16 cellular contexts compared by ENCODE assay signal in the genomic region with DNA sequence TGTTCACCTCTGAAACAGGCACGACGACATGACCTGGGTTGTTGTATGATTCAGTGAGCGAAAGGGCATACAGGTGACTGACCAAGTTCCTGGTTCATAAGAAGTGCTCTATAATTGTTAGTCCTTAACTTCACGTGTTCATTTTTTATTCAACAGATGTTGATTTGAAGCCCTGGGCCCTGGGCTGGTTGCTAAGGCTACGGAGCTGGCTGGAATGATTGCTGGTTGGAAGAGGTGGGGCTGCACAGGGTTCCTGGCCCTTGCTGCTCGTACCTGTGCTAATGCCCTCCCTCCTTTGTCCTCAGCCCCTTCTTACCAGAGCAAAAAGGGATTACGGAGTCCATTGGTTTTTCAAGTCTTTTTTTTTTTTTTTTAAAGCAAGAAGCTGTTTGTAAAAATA.
"Had no signal": no experiment of that assay in that cellular context is flagged by ENCODE, and none has a peak within 500 bp of the region (broad histone marks: within the 10 kb centered on the region; RNA-seq: fewer than 3 reads in every experiment).

No MANE protein-coding gene starts in this region.

- H3K4me1 Mint-ChIP-seq: stimulated activated memory B cell treated with anti-CD40 and anti-IgM and Interleukin-4, amounts not matched to agents 10 μg/mL and 1 μg/mL and 100 μg/mL, for 72 hours had no signal

- DNase-seq: activated CD4-positive, alpha-beta T cell treated with anti-CD3 and anti-CD28 coated beads for 1 hour; activated effector memory CD4-positive, alpha-beta T cell treated with anti-CD3 and anti-CD28 coated beads, Interleukin-2, amount 50 U/mL, for 16 hours; activated naive CD4-positive, alpha-beta T cell treated with anti-CD3 and anti-CD28 coated beads, Interleukin-2, amount 50 U/mL, for 16 hours; activated T-cell treated with anti-CD3 and anti-CD28 coated beads, Interleukin-2, amount 50 U/mL, for 72 hours; aorta; brain microvascular endothelial cell; central memory CD4-positive, alpha-beta T cell; colonic mucosa; foreskin keratinocyte; hippocampal formation; islet precursor cell; natural killer cell; sigmoid colon; stimulated activated CD4-positive, alpha-beta T cell treated with anti-CD3 and anti-CD28 coated beads, Interleukin-4, amount 100 ng/mL, for 24 hours had no signal

- H3K36me3 Mint-ChIP-seq: natural killer cell; stimulated activated memory B cell treated with anti-CD40 and anti-IgM and Interleukin-4, amounts not matched to agents 10 μg/mL and 1 μg/mL and 100 μg/mL, for 72 hours had no signal

- H3K4me3 Mint-ChIP-seq: activated T-cell treated with anti-CD3 and anti-CD28 coated beads, Interleukin-2, amount 50 U/mL, for 72 hours; natural killer cell; stimulated activated memory B cell treated with anti-CD40 and anti-IgM and Interleukin-4, amounts not matched to agents 10 μg/mL and 1 μg/mL and 100 μg/mL, for 72 hours had no signal

- ATAC-seq: activated T-cell treated with anti-CD3 and anti-CD28 coated beads, Interleukin-2, amount 50 U/mL, for 72 hours; foreskin keratinocyte; left lobe of liver; natural killer cell; stimulated activated memory B cell treated with anti-CD40 and anti-IgM and Interleukin-4, amounts not matched to agents 10 μg/mL and 1 μg/mL and 100 μg/mL, for 72 hours had no signal

- H3K27ac Mint-ChIP-seq: activated T-cell treated with anti-CD3 and anti-CD28 coated beads, Interleukin-2, amount 50 U/mL, for 72 hours; natural killer cell; stimulated activated memory B cell treated with anti-CD40 and anti-IgM and Interleukin-4, amounts not matched to agents 10 μg/mL and 1 μg/mL and 100 μg/mL, for 72 hours had no signal

- H3K9me3 Mint-ChIP-seq: activated T-cell treated with anti-CD3 and anti-CD28 coated beads, Interleukin-2, amount 50 U/mL, for 72 hours; natural killer cell; stimulated activated memory B cell treated with anti-CD40 and anti-IgM and Interleukin-4, amounts not matched to agents 10 μg/mL and 1 μg/mL and 100 μg/mL, for 72 hours had no signal
